Comparison of ENCODE assay signal across 18 cellular contexts in genomic region chr18:76657428-76657827, GRCh38.
DNase-seq lines count a peak whose midpoint lies in the region; ATAC-seq and TF ChIP-seq lines count a peak whose summit lies in the region.
"Had no signal": no experiment of that assay in that cellular context is flagged by ENCODE, and none has a peak within 500 bp of the region (broad histone marks: within the 10 kb centered on the region; RNA-seq: fewer than 3 reads in every experiment).

No MANE protein-coding gene starts in this region.

- H3K9ac ChIP-seq in endodermal cell (ENCODE audit: extremely low read depth, low read length, poor library complexity, severe bottlenecking) (no peak overlapping the region), neural progenitor cell (no peak overlapping the region)

- TF ChIP-seq POLR2A in stomach (IDR thresholded peaks at IDR 0.05) = no peak

- peak; percentile 17 for DNase-seq in EL
- peak; percentile 31 for DNase-seq in LoVo (ENCODE audit: low spot score)
- no peak for DNase-seq in endodermal cell
- no peak for DNase-seq in neural progenitor cell (ENCODE audit: low spot score)
- no peak for DNase-seq in iPS-NIHi11 (ENCODE audit: low spot score)
- no peak for DNase-seq in NCI-H2107 (lab: John Stamatoyannopoulos, UW)
- DNase-seq in stomach = no peak
- DNase-seq: activated naive CD4-positive, alpha-beta T cell treated with anti-CD3 and anti-CD28 coated beads for 36 hours; CD4-positive, alpha-beta memory T cell; left ventricle myocardium inferior; NCI-H1694; NCI-H748 treated with DMSO at 0.1 percent for 48 hours; SHP77; stimulated activated CD4-positive, alpha-beta T cell treated with anti-CD3 and anti-CD28 coated beads, Interleukin-4, amount 100 ng/mL, for 4 hours; stimulated activated naive CD4-positive, alpha-beta T cell treated with Interleukin-2 at 50 U/mL for 16 hours had no signal

- H3K4me1 Mint-ChIP-seq in endodermal cell = peaks cover 3% of the 10 kb centered on the region
- peaks cover 6% of the 10 kb centered on the region for H3K4me1 Mint-ChIP-seq in neural progenitor cell

- no peak for TF ChIP-seq EP300 in stomach (IDR thresholded peaks at IDR 0.05)

- no peaks in the 10 kb centered on the region for H3K27me3 Mint-ChIP-seq in endodermal cell (ENCODE audit: insufficient read depth)
- peaks cover 10% of the 10 kb centered on the region for H3K27me3 Mint-ChIP-seq in neural progenitor cell (ENCODE audit: insufficient read depth, low read depth)

- H3K27me3 ChIP-seq in endodermal cell (ENCODE audit: control insufficient read depth, insufficient read depth, low read length, poor library complexity, severe bottlenecking) (no peaks in the 10 kb centered on the region), neural progenitor cell (no peaks in the 10 kb centered on the region), stomach (peaks cover 0 to 30% (median 0%) of the 10 kb centered on the region in 3 donors)

- TF ChIP-seq CTCF in endodermal cell (conservative IDR thresholded peaks at IDR 0.05) (peak; percentile 46), neural progenitor cell (IDR thresholded peaks at IDR 0.05) (peak; percentile 14), stomach (IDR thresholded peaks at IDR 0.05) (no peak)

- no peaks in the 10 kb centered on the region for H3K9me3 Mint-ChIP-seq in endodermal cell
- H3K9me3 Mint-ChIP-seq in neural progenitor cell = no peaks in the 10 kb centered on the region
- H3K9me3 Mint-ChIP-seq: activated naive CD4-positive, alpha-beta T cell treated with anti-CD3 and anti-CD28 coated beads for 36 hours; CD4-positive, alpha-beta memory T cell; nephron had no signal

- no peak for ATAC-seq in HG03342 (IDR thresholded peaks at IDR 0.05; ENCODE audit: unreplicated experiment)
- ATAC-seq: sciatic nerve had no signal

- no peak overlapping the region for H3K27ac Mint-ChIP-seq in endodermal cell
- no peak overlapping the region for H3K27ac Mint-ChIP-seq in neural progenitor cell
- H3K27ac Mint-ChIP-seq: activated naive CD4-positive, alpha-beta T cell treated with anti-CD3 and anti-CD28 coated beads for 36 hours; CD4-positive, alpha-beta memory T cell had no signal

- H3K79me2 ChIP-seq in neural progenitor cell (ENCODE audit: low read depth) = no peaks in the 10 kb centered on the region

- intact Hi-C loops in stomach (cut with DNase I; ENCODE audit: low total_unique reads) = no loop called here

- H3K4me3 Mint-ChIP-seq in endodermal cell = no peak overlapping the region
- no peak overlapping the region for H3K4me3 Mint-ChIP-seq in neural progenitor cell
- H3K4me3 Mint-ChIP-seq: activated naive CD4-positive, alpha-beta T cell treated with anti-CD3 and anti-CD28 coated beads for 36 hours; nephron had no signal

- no peaks in the 10 kb centered on the region for H3K9me3 ChIP-seq in endodermal cell (ENCODE audit: control insufficient read depth, low read length)
- no peaks in the 10 kb centered on the region for H3K9me3 ChIP-seq in neural progenitor cell (ENCODE audit: low read depth)
- no peaks in the 10 kb centered on the region for H3K9me3 ChIP-seq in stomach
- H3K9me3 ChIP-seq: left ventricle myocardium inferior had no signal

- H2AFZ ChIP-seq in neural progenitor cell (replicated peaks) = peak overlapping the region; percentile 17

- no peaks in the 10 kb centered on the region for H4K20me1 ChIP-seq in neural progenitor cell (ENCODE audit: low read depth)

- H3F3A ChIP-seq in neural progenitor cell (ENCODE audit: low read depth) = peaks cover 3% of the 10 kb centered on the region

- H3K4me1 ChIP-seq in endodermal cell (ENCODE audit: control insufficient read depth, insufficient read depth, low read length) (no peaks in the 10 kb centered on the region), neural progenitor cell (peaks cover 11% of the 10 kb centered on the region), stomach (no peaks in the 10 kb centered on the region)
- H3K4me1 ChIP-seq: left ventricle myocardium inferior had no signal

- H3K27ac ChIP-seq in endodermal cell (ENCODE audit: low read depth, low read length) (no peak overlapping the region), neural progenitor cell (no peak overlapping the region), stomach (no peak overlapping the region)
- H3K27ac ChIP-seq: left ventricle myocardium inferior had no signal

- 68 to 82% methylated on average over 4 to 5 of the region's 5 CpGs for whole genome bisulfite sequencing in endodermal cell (ENCODE audit: insufficient coverage in 1 of 2, insufficient read length in 1 of 2), 2 experiments
- whole genome bisulfite sequencing in stomach, 5 donors = 22 to 34% (median 25%) methylated on average over 5 of the region's 5 CpGs

- H3K4me3 ChIP-seq in endodermal cell (ENCODE audit: low read length) = no peak overlapping the region
- H3K4me3 ChIP-seq in neural progenitor cell = no peak overlapping the region
- H3K4me3 ChIP-seq in stomach = no peak overlapping the region
- H3K4me3 ChIP-seq: left ventricle myocardium inferior had no signal

- no peaks in the 10 kb centered on the region for H3K36me3 ChIP-seq in endodermal cell (ENCODE audit: control insufficient read depth, insufficient read depth, low read length)
- H3K36me3 ChIP-seq in neural progenitor cell = no peaks in the 10 kb centered on the region
- H3K36me3 ChIP-seq in stomach = no peaks in the 10 kb centered on the region
- H3K36me3 ChIP-seq: left ventricle myocardium inferior had no signal

- H3K4me2 ChIP-seq in neural progenitor cell = no peak overlapping the region

- no peaks in the 10 kb centered on the region for H3K36me3 Mint-ChIP-seq in endodermal cell (ENCODE audit: low read depth)
- H3K36me3 Mint-ChIP-seq in neural progenitor cell = no peaks in the 10 kb centered on the region
- H3K36me3 Mint-ChIP-seq: CD4-positive, alpha-beta memory T cell had no signal

Comparison
In these comparisons a context has a peak if more than half of its experiments do, and no peak if none do; other contexts are left out.
1. DNase-seq: peak in EL (single experiment) and LoVo (single experiment); none in endodermal cell (single experiment), neural progenitor cell (single experiment), iPS-NIHi11 (single experiment), NCI-H2107 (single experiment) and stomach (single experiment).
2. CTCF ChIP-seq: peak in endodermal cell (single experiment) and neural progenitor cell (single experiment); none in stomach (0 of 7).